1 cellular context compared by ENCODE assay signal in the genomic region with DNA sequence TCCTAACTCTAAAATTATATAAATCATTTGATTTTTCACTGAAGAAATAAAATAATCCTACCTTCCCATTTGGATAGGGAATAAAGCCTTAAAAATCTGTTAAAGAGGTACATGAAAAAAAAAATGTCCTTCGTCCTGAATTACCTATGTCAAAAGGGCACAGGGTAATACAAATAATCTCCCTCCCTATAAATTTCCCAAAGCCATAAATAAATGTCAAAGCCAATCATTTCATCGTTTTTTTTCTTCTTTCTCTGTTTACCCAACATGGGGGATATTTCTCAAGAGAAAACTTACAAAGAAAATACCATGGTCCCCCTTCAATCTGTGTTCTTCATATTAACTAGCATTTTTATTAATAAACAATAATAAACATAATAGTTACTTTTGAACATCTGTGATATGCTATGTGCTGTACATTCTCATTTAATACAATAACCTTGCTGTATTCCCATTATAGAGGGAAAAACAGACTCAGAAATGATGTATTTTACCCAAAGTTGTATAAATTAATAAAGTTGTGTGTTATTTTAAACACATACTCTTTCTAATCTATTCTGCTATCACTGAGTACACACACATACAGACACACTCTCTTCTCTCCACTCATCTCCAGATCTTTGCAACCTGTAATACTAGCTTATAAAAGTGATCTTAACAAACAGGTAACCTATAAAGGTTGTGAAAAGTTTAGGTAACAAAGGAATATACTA.
TF ChIP-seq lines count a peak whose summit lies in the region.

No MANE protein-coding gene starts in this region.

TF ChIP-seq in HepG2, 621 proteins besides CTCF, POLR2A, EP300 and RAD21:
- TF ChIP-seq, protein P1, sequence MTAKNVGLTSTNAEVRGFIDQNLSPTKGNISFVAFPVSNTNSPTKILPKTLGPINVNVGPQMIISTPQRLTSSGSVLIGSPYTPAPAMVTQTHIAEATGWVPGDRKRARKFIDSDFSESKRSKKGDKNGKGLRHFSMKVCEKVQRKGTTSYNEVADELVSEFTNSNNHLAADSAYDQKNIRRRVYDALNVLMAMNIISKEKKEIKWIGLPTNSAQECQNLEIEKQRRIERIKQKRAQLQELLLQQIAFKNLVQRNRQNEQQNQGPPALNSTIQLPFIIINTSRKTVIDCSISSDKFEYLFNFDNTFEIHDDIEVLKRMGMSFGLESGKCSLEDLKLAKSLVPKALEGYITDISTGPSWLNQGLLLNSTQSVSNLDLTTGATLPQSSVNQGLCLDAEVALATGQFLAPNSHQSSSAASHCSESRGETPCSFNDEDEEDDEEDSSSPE (CRISPR knock-in tag; IDR thresholded peaks at IDR 0.05), result no peak
- TF ChIP-seq, protein P2, sequence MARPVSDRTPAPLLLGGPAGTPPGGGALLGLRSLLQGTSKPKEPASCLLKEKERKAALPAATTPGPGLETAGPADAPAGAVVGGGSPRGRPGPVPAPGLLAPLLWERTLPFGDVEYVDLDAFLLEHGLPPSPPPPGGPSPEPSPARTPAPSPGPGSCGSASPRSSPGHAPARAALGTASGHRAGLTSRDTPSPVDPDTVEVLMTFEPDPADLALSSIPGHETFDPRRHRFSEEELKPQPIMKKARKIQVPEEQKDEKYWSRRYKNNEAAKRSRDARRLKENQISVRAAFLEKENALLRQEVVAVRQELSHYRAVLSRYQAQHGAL (CRISPR knock-in tag; IDR thresholded peaks at IDR 0.05; ENCODE audit: not compliant biosample characterization), result no peak
- TF ChIP-seq, protein P3, sequence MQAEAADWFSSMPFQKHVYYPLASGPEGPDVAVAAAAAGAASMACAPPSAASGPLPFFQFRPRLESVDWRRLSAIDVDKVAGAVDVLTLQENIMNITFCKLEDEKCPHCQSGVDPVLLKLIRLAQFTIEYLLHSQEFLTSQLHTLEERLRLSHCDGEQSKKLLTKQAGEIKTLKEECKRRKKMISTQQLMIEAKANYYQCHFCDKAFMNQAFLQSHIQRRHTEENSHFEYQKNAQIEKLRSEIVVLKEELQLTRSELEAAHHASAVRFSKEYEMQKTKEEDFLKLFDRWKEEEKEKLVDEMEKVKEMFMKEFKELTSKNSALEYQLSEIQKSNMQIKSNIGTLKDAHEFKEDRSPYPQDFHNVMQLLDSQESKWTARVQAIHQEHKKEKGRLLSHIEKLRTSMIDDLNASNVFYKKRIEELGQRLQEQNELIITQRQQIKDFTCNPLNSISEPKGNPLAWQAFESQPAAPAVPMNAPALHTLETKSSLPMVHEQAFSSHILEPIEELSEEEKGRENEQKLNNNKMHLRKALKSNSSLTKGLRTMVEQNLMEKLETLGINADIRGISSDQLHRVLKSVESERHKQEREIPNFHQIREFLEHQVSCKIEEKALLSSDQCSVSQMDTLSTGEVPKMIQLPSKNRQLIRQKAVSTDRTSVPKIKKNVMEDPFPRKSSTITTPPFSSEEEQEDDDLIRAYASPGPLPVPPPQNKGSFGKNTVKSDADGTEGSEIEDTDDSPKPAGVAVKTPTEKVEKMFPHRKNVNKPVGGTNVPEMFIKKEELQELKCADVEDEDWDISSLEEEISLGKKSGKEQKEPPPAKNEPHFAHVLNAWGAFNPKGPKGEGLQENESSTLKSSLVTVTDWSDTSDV (CRISPR knock-in tag; IDR thresholded peaks at IDR 0.05), result no peak
- TF ChIP-seq, protein P4, sequence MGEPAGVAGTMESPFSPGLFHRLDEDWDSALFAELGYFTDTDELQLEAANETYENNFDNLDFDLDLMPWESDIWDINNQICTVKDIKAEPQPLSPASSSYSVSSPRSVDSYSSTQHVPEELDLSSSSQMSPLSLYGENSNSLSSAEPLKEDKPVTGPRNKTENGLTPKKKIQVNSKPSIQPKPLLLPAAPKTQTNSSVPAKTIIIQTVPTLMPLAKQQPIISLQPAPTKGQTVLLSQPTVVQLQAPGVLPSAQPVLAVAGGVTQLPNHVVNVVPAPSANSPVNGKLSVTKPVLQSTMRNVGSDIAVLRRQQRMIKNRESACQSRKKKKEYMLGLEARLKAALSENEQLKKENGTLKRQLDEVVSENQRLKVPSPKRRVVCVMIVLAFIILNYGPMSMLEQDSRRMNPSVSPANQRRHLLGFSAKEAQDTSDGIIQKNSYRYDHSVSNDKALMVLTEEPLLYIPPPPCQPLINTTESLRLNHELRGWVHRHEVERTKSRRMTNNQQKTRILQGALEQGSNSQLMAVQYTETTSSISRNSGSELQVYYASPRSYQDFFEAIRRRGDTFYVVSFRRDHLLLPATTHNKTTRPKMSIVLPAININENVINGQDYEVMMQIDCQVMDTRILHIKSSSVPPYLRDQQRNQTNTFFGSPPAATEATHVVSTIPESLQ (CRISPR knock-in tag; conservative IDR thresholded peaks at IDR 0.05), result no peak
- TF ChIP-seq SMAD1 (CRISPR knock-in tag; IDR thresholded peaks at IDR 0.05; ENCODE audit: borderline replicate concordance, low read depth), result no peak
- TF ChIP-seq, protein P5, sequence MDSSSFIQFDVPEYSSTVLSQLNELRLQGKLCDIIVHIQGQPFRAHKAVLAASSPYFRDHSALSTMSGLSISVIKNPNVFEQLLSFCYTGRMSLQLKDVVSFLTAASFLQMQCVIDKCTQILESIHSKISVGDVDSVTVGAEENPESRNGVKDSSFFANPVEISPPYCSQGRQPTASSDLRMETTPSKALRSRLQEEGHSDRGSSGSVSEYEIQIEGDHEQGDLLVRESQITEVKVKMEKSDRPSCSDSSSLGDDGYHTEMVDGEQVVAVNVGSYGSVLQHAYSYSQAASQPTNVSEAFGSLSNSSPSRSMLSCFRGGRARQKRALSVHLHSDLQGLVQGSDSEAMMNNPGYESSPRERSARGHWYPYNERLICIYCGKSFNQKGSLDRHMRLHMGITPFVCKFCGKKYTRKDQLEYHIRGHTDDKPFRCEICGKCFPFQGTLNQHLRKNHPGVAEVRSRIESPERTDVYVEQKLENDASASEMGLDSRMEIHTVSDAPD (CRISPR knock-in tag; IDR thresholded peaks at IDR 0.05), result no peak
- no peak for TF ChIP-seq ZIK1 (CRISPR knock-in tag; IDR thresholded peaks at IDR 0.05; ENCODE audit: borderline replicate concordance, low read depth)
- TF ChIP-seq SAFB2 (CRISPR knock-in tag; IDR thresholded peaks at IDR 0.05; ENCODE audit: borderline replicate concordance, low read depth), result no peak
- no peak for TF ChIP-seq MIER3 (CRISPR knock-in tag; IDR thresholded peaks at IDR 0.05; ENCODE audit: borderline replicate concordance)
- TF ChIP-seq ZNF251 (CRISPR knock-in tag; IDR thresholded peaks at IDR 0.05), result no peak
- TF ChIP-seq, protein P6, sequence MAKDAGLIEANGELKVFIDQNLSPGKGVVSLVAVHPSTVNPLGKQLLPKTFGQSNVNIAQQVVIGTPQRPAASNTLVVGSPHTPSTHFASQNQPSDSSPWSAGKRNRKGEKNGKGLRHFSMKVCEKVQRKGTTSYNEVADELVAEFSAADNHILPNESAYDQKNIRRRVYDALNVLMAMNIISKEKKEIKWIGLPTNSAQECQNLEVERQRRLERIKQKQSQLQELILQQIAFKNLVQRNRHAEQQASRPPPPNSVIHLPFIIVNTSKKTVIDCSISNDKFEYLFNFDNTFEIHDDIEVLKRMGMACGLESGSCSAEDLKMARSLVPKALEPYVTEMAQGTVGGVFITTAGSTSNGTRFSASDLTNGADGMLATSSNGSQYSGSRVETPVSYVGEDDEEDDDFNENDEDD (CRISPR knock-in tag; IDR thresholded peaks at IDR 0.05; ENCODE audit: borderline replicate concordance), result no peak
- TF ChIP-seq NCOR1 (IDR thresholded peaks at IDR 0.05; ENCODE audit: borderline replicate concordance, low read length), result no peak
